Comparison of ENCODE assay signal across 8 cellular contexts in the genomic region with DNA sequence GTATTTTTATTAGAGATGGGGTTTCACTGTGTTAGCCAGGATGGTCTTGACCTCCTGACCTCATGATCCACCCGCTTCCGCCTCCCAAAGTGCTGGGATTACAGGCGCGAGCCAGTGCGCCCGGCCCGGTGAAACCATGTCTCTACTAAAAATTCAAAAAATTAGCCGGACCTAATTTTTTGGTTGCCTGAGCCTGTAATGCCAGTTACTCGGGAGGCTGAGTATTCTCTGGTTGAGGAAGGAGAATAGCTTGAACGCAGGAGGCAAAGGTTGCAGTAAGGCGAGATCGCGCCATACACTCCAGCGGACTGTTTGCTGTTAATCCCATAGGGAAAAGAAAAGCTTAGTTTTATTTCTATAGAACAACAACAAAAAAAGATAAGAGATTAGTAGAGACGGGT. TPM values are rescaled to one million over a fixed set of nuclear protein-coding genes. Genes with fewer than 3 reads are reported as not detected.
DNase-seq lines count a peak whose midpoint lies in the region; ATAC-seq and TF ChIP-seq lines count a peak whose summit lies in the region.
"Had no signal": no experiment of that assay in that cellular context is flagged by ENCODE, and none has a peak within 500 bp of the region (broad histone marks: within the 10 kb centered on the region; RNA-seq: fewer than 3 reads in every experiment).

No MANE protein-coding gene starts in this region.

- peak overlapping the region; percentile 98 for H3K27ac Mint-ChIP-seq in activated T-helper 17 cell treated with anti-CD3 and anti-CD28 coated beads, Interleukin-2, amount 50 U/mL, for 72 hours
- peak overlapping the region; percentile 99 to 100 for H3K27ac Mint-ChIP-seq in stimulated activated naive CD8-positive, alpha-beta T cell treated with anti-CD3 and anti-CD28 coated beads, Interleukin-15, amount 100 ng/mL, for 72 hours

- no peaks in the 10 kb centered on the region for H3K9me3 Mint-ChIP-seq in activated T-helper 17 cell treated with anti-CD3 and anti-CD28 coated beads, Interleukin-2, amount 50 U/mL, for 72 hours
- H3K9me3 Mint-ChIP-seq in stimulated activated naive CD8-positive, alpha-beta T cell treated with anti-CD3 and anti-CD28 coated beads, Interleukin-15, amount 100 ng/mL, for 72 hours, result no peaks in the 10 kb centered on the region

- peaks cover 8% of the 10 kb centered on the region for H3K4me1 ChIP-seq in hepatocyte (ENCODE audit: insufficient read depth)

- H3K27me3 ChIP-seq in hepatocyte, result no peaks in the 10 kb centered on the region

- no peaks in the 10 kb centered on the region for H3K9me2 ChIP-seq in hepatocyte (replicated peaks; ENCODE audit: insufficient read depth)

- peak overlapping the region; percentile 71 for H3K4me2 ChIP-seq in hepatocyte

- WGBS in hepatocyte (ENCODE audit: low lambda C conversion rate, missing lambda C conversion rate), result 40% methylated on average over 15 of the region's 15 CpGs

- H3K27me3 Mint-ChIP-seq in activated T-helper 17 cell treated with anti-CD3 and anti-CD28 coated beads, Interleukin-2, amount 50 U/mL, for 72 hours, result no peaks in the 10 kb centered on the region
- H3K27me3 Mint-ChIP-seq in stimulated activated naive CD8-positive, alpha-beta T cell treated with anti-CD3 and anti-CD28 coated beads, Interleukin-15, amount 100 ng/mL, for 72 hours, result no peaks in the 10 kb centered on the region

- no peaks in the 10 kb centered on the region for H4K20me1 ChIP-seq in hepatocyte (ENCODE audit: insufficient read depth, poor library complexity, severe bottlenecking)

- ATAC-seq in HG02885 (IDR thresholded peaks at IDR 0.05; ENCODE audit: poor library complexity, unreplicated experiment), result peak; percentile 14
- ATAC-seq in activated T-helper 17 cell treated with anti-CD3 and anti-CD28 coated beads, Interleukin-2, amount 50 U/mL, for 72 hours (replicated peaks), result no peak
- no peak for ATAC-seq in stimulated activated naive CD8-positive, alpha-beta T cell treated with anti-CD3 and anti-CD28 coated beads, Interleukin-15, amount 100 ng/mL, for 72 hours

- peak overlapping the region; percentile 0 for H3K4me3 ChIP-seq in hepatocyte

- peaks cover 11% of the 10 kb centered on the region for H3K36me3 Mint-ChIP-seq in activated T-helper 17 cell treated with anti-CD3 and anti-CD28 coated beads, Interleukin-2, amount 50 U/mL, for 72 hours (ENCODE audit: low read depth)

- no peak for TF ChIP-seq CTCF in hepatocyte (IDR thresholded peaks at IDR 0.05; ENCODE audit: poor library complexity)

- H3K79me2 ChIP-seq in hepatocyte, result no peaks in the 10 kb centered on the region

- peak overlapping the region; percentile 74 for H3K4me3 Mint-ChIP-seq in activated T-helper 17 cell treated with anti-CD3 and anti-CD28 coated beads, Interleukin-2, amount 50 U/mL, for 72 hours
- H3K4me3 Mint-ChIP-seq in stimulated activated naive CD8-positive, alpha-beta T cell treated with anti-CD3 and anti-CD28 coated beads, Interleukin-15, amount 100 ng/mL, for 72 hours, result peak overlapping the region; percentile 87 to 92

- no peaks in the 10 kb centered on the region for H3K4me1 Mint-ChIP-seq in activated T-helper 17 cell treated with anti-CD3 and anti-CD28 coated beads, Interleukin-2, amount 50 U/mL, for 72 hours
- peaks cover 14% of the 10 kb centered on the region for H3K4me1 Mint-ChIP-seq in stimulated activated naive CD8-positive, alpha-beta T cell treated with anti-CD3 and anti-CD28 coated beads, Interleukin-15, amount 100 ng/mL, for 72 hours

- no peaks in the 10 kb centered on the region for H3K36me3 ChIP-seq in hepatocyte (replicated peaks; ENCODE audit: insufficient read depth, low read depth)

- peak; percentile 24 for DNase-seq in hepatocyte (ENCODE audit: low spot score)
- peak in 1 of 2 donors; percentile 44 for DNase-seq in stimulated activated naive CD8-positive, alpha-beta T cell treated with anti-CD3 and anti-CD28 coated beads, Interleukin-15, amount 100 ng/mL, for 72 hours
- DNase-seq in RKO (ENCODE audit: low spot score), result no peak
- DNase-seq in NCI-H146 treated with DMSO at 0.1 percent for 48 hours (lab: John Stamatoyannopoulos, UW; ENCODE audit: unreplicated experiment), result no peak
- DNase-seq in midbrain (lab: John Stamatoyannopoulos, UW), result no peak

- peak overlapping the region; percentile 86 for H3K27ac ChIP-seq in hepatocyte

- H3K9me3 ChIP-seq in hepatocyte (ENCODE audit: low read depth), result no peaks in the 10 kb centered on the region

- H2AFZ ChIP-seq in hepatocyte, result no peak overlapping the region

RNA-seq across cellular contexts. Expression of a gene that starts 29.9 kb away (rescaled TPM):
- not detected for total RNA-seq in activated T-helper 17 cell treated with anti-CD3 and anti-CD28 coated beads, Interleukin-2, amount 50 U/mL, for 72 hours
- 5.7 and 6.7 TPM in 2 replicates for total RNA-seq in hepatocyte
- 1.00 and 3.0 TPM in 2 replicates for polyA plus RNA-seq in hepatocyte
- total RNA-seq: T-helper 1 cell treated with Interleukin-12 subunit alpha and Interleukin-12 subunit beta and Interleukin-4 antibody, amounts not matched to agents 30 ng/mL and 1 ng/mL, for 36 hours had no signal

RNA-seq across cellular contexts. Expression of a gene that starts 55.1 kb away (rescaled TPM):
- total RNA-seq in activated T-helper 17 cell treated with anti-CD3 and anti-CD28 coated beads, Interleukin-2, amount 50 U/mL, for 72 hours, result 100 to 1,000 TPM in 1 of 2 donors, 10 to 100 TPM in 1; 74.2 to 269 TPM
- 160 TPM in 2 replicates for total RNA-seq in hepatocyte
- polyA plus RNA-seq in hepatocyte, result 75.3 and 85.0 TPM in 2 replicates
